ENCODE assay signal across 12 cellular contexts in genomic region chr3:124094496-124094895, GRCh38.
"Had no signal": no experiment of that assay in that cellular context is flagged by ENCODE, and none has a peak within 500 bp of the region (broad histone marks: within the 10 kb centered on the region; RNA-seq: fewer than 3 reads in every experiment).

No MANE protein-coding gene starts in this region.

- DNase-seq: activated T-cell treated with anti-CD3 and anti-CD28 coated beads, Interleukin-2, amount 50 U/mL, for 1 hour; amniotic stem cell; colonic mucosa; effector CD4-positive, alpha-beta T cell; left cardiac atrium; mammary epithelial cell; SW 1271; trophoblast cell had no signal

- H3K4me3 Mint-ChIP-seq: stimulated activated effector memory CD8-positive, alpha-beta T cell treated with anti-CD3 and anti-CD28 coated beads, Interleukin-12 subunit alpha, Interleukin-12 subunit beta, amount 100 ng/mL, for 72 hours; T-helper 2 cell treated with Interferon-gamma antibody and Interleukin-4, amounts not matched to agents 5 μg/mL and 100 μg/mL, for 36 hours had no signal

- H3K27ac Mint-ChIP-seq: activated naive CD4-positive, alpha-beta T cell treated with anti-CD3 and anti-CD28 coated beads, Interleukin-2, amount 50 U/mL, for 72 hours; stimulated activated effector memory CD8-positive, alpha-beta T cell treated with anti-CD3 and anti-CD28 coated beads, Interleukin-12 subunit alpha, Interleukin-12 subunit beta, amount 100 ng/mL, for 72 hours; T-helper 2 cell treated with Interferon-gamma antibody and Interleukin-4, amounts not matched to agents 5 μg/mL and 100 μg/mL, for 36 hours had no signal

- ATAC-seq: activated CD4-positive, CD25-positive, alpha-beta regulatory T cell treated with anti-CD3 and anti-CD28 coated beads, Interleukin-2, amount 50 U/mL, for 24 hours; activated naive CD4-positive, alpha-beta T cell treated with anti-CD3 and anti-CD28 coated beads, Interleukin-2, amount 50 U/mL, for 72 hours; left cardiac atrium; stimulated activated effector memory CD8-positive, alpha-beta T cell treated with anti-CD3 and anti-CD28 coated beads, Interleukin-12 subunit alpha, Interleukin-12 subunit beta, amount 100 ng/mL, for 72 hours had no signal

- H3K4me1 Mint-ChIP-seq: stimulated activated effector memory CD8-positive, alpha-beta T cell treated with anti-CD3 and anti-CD28 coated beads, Interleukin-12 subunit alpha, Interleukin-12 subunit beta, amount 100 ng/mL, for 72 hours had no signal

- H3K36me3 Mint-ChIP-seq: activated naive CD4-positive, alpha-beta T cell treated with anti-CD3 and anti-CD28 coated beads, Interleukin-2, amount 50 U/mL, for 72 hours; stimulated activated effector memory CD8-positive, alpha-beta T cell treated with anti-CD3 and anti-CD28 coated beads, Interleukin-12 subunit alpha, Interleukin-12 subunit beta, amount 100 ng/mL, for 72 hours had no signal

- H3K9me3 Mint-ChIP-seq: activated naive CD4-positive, alpha-beta T cell treated with anti-CD3 and anti-CD28 coated beads, Interleukin-2, amount 50 U/mL, for 72 hours; stimulated activated effector memory CD8-positive, alpha-beta T cell treated with anti-CD3 and anti-CD28 coated beads, Interleukin-12 subunit alpha, Interleukin-12 subunit beta, amount 100 ng/mL, for 72 hours; T-helper 2 cell treated with Interferon-gamma antibody and Interleukin-4, amounts not matched to agents 5 μg/mL and 100 μg/mL, for 36 hours had no signal
